ENCODE assay signal across 1 cellular context in the genomic region with DNA sequence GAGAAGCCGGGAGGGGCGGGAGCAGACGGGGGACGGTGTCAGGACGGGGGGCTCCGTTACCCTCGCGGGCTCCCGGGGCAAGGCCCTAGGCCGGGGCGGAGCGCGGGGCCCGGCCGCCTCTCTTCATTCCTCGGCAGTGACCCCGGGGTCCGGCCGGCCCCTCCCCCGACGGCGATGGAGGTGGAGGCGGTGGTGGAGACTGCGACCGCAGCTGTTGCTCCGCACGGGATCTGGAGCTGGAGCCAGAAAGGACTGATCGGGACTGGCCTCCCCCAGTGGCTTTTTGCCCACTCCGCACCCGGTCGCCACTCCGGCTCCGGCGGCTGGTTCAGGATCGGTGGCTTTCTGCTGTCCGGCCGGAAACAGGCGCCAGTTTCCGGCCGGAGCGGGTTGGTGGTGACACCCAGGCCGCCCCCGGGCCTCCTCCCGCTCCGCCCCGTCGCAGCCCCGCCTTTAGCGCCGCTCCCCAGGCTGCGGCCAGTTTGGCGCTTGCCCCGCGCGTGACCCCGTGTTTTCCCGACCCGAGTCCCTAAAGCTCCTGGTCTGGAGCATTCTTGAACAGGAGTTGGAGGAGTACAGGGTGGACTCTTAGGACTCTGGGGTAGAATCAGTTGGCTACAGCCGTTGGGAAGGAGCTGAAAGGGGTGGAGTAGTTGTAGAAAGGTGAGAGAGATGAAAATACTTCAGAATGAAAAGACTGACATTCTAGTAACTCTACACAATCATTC.
TF ChIP-seq lines count a peak whose summit lies in the region.

TSS of gene OTUD7B (minus strand) at position 339 of the 728 bp plus-strand sequence. CDS start 33,216 bp downstream, outside the sequence.

TF ChIP-seq in K562, 482 proteins besides CTCF, POLR2A, EP300 and RAD21 (continued from another document and continues in another):
- TF ChIP-seq CHAMP1 (IDR thresholded peaks at IDR 0.05) (0 out of 2 replicates have a peak, but pooled peaks have one; percentile 12), NFIX (CRISPR knock-in tag; IDR thresholded peaks at IDR 0.05; ENCODE audit: low read depth) (no peak), XRCC5 (IDR thresholded peaks at IDR 0.05; ENCODE audit: low read depth, low read length) (peak; percentile 93), MCM5 (IDR thresholded peaks at IDR 0.05; ENCODE audit: low read depth) (no peak), POLR2AphosphoS5 (IDR thresholded peaks at IDR 0.05; ENCODE audit: control insufficient read depth, insufficient read depth, low read depth, low read length) (peak; percentile 75; the same call in 1 of the 2 replicates), MBD2 (IDR thresholded peaks at IDR 0.05; ENCODE audit: borderline replicate concordance, low read depth) (no peak; the same call in 1 of the 2 replicates), ZNF766 (CRISPR knock-in tag; conservative IDR thresholded peaks at IDR 0.05) (0 out of 2 replicates have a peak, but pooled peaks have one; percentile 22), LCOR (CRISPR knock-in tag; IDR thresholded peaks at IDR 0.05) (peak; percentile 75), FOXK2 (conservative IDR thresholded peaks at IDR 0.05 in 1 of 2, IDR thresholded peaks at IDR 0.05 in 1 of 2; ENCODE audit: low read depth in 2 of 2) (peak; percentile 25 to 78; a peak in 2 of 4 replicates), CREM (IDR thresholded peaks at IDR 0.05; ENCODE audit: low read depth) (peak; percentile 50), SIN3B (IDR thresholded peaks at IDR 0.05; ENCODE audit: low read depth) (peak; percentile 76; the same call in 1 of the 2 replicates), ARID2 (IDR thresholded peaks at IDR 0.05) (no peak), ATF3 (IDR thresholded peaks at IDR 0.05) (no peak), ATF3 (CRISPR knock-in tag; conservative IDR thresholded peaks at IDR 0.05) (no peak), YY1 (IDR thresholded peaks at IDR 0.05; ENCODE audit: borderline replicate concordance in 1 of 3, control insufficient read depth in 1 of 3, extremely low read depth in 1 of 3, insufficient read depth in 3 of 3, insufficient read length in 1 of 3, insufficient replicate concordance in 2 of 3, low read depth in 1 of 3, low read length in 2 of 3) (peak in 2 of 3 experiments; percentile 78 to 83), ZNF175 (CRISPR knock-in tag; IDR thresholded peaks at IDR 0.05; ENCODE audit: low read depth) (no peak), PHB (CRISPR knock-in tag; IDR thresholded peaks at IDR 0.05) (no peak), SAFB2 (IDR thresholded peaks at IDR 0.05; ENCODE audit: borderline replicate concordance, low read depth, low read length, severe bottlenecking) (no peak), HNRNPLL (IDR thresholded peaks at IDR 0.05; ENCODE audit: low read depth, low read length, poor library complexity, severe bottlenecking) (peak; percentile 65), SP1 (CRISPR knock-in tag; IDR thresholded peaks at IDR 0.05) (peak; percentile 78), SRSF9 (IDR thresholded peaks at IDR 0.05; ENCODE audit: borderline replicate concordance, low read depth, low read length) (no peak), PCBP2 (IDR thresholded peaks at IDR 0.05; ENCODE audit: low read depth, low read length, poor library complexity, severe bottlenecking) (no peak), NR1H2 (CRISPR knock-in tag; IDR thresholded peaks at IDR 0.05) (peak; percentile 71; the same call in 1 of the 2 replicates), SETDB1 (IDR thresholded peaks at IDR 0.05; ENCODE audit: low read length) (no peak), MCM3 (IDR thresholded peaks at IDR 0.05) (no peak), SOX6 (IDR thresholded peaks at IDR 0.05) (peak; percentile 70; the same call in 1 of the 2 replicates), PHF21A (IDR thresholded peaks at IDR 0.05; ENCODE audit: borderline replicate concordance, low read depth) (peak; percentile 20; the same call in 1 of the 2 replicates), POLR2B (IDR thresholded peaks at IDR 0.05; ENCODE audit: low read depth, partially characterized antibody) (peak; percentile 69), E2F1 (CRISPR knock-in tag; IDR thresholded peaks at IDR 0.05) (peak; percentile 80; the same call in 1 of the 2 replicates), DPF2 (IDR thresholded peaks at IDR 0.05) (0 out of 2 replicates have a peak, but pooled peaks have one; percentile 22), FIP1L1 (IDR thresholded peaks at IDR 0.05; ENCODE audit: low read depth, low read length, poor library complexity, severe bottlenecking) (peak; percentile 99), SMARCA4 (IDR thresholded peaks at IDR 0.05) (0 out of 2 replicates have a peak, but pooled peaks have one; percentile 14)
- TF ChIP-seq, protein P1, sequence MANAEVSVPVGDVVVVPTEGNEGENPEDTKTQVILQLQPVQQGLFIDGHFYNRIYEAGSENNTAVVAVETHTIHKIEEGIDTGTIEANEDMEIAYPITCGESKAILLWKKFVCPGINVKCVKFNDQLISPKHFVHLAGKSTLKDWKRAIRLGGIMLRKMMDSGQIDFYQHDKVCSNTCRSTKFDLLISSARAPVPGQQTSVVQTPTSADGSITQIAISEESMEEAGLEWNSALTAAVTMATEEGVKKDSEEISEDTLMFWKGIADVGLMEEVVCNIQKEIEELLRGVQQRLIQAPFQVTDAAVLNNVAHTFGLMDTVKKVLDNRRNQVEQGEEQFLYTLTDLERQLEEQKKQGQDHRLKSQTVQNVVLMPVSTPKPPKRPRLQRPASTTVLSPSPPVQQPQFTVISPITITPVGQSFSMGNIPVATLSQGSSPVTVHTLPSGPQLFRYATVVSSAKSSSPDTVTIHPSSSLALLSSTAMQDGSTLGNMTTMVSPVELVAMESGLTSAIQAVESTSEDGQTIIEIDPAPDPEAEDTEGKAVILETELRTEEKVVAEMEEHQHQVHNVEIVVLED (CRISPR knock-in tag; IDR thresholded peaks at IDR 0.05) = peak; percentile 65
- TF ChIP-seq, protein P2, sequence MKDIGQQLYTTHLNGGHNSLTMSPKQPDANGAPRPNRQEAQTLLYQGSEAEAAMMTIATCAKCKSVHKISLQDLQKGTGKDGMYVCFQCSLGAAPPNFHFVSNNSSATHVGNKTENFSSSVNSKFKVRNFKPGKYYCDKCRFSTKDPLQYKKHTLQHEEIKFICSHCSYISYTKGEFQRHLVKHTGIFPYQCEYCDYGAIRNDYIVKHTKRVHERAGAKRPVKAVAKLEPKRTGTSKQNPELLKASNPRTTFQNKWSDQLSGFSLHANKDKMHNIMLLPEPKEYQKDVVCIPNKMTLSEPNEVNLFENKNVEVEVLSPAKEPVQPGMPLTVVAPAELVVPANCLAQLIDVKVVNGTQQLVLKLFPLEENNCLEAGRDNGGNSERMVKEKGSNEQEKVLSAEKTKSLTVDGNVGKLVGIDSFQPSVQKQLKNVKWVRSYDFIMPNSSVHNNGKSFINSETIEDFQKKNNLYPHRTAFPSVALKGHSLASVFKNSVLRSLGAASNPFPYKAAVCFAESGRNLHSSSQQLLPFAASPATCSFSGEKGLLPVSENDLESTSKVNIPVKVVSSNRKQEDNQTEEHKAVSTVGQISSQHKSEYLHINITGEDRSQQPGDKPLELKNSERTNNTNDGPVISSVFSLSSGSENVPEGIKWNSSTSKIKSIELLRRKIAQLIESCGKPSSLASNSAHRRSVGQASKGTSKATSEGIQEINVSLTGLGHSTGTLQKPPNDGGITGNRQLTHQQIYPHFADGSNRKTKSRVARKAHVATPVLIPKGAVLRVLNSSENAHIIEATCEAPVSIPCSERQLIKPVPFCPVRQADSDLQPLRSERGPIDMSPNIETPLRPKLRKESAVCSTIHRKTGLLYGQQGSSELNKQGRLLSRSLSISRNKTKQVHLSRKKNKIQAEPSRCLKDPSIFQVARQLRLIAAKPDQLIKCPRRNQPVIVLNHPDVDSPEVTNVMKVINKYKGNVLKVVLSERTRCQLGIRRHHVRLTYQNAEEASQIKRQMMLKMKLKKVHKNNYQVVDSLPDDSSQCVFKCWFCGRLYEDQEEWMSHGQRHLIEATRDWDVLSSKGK (CRISPR knock-in tag; IDR thresholded peaks at IDR 0.05) = no peak
- TF ChIP-seq, protein P3, sequence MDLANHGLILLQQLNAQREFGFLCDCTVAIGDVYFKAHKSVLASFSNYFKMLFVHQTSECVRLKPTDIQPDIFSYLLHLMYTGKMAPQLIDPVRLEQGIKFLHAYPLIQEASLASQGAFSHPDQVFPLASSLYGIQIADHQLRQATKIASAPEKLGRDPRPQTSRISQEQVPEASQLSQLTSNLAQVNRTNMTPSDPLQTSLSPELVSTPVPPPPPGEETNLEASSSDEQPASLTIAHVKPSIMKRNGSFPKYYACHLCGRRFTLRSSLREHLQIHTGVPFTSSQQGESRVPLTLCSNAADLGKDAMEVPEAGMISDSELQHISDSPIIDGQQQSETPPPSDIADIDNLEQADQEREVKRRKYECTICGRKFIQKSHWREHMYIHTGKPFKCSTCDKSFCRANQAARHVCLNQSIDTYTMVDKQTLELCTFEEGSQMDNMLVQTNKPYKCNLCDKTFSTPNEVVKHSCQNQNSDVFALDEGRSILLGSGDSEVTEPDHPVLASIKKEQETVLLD (IDR thresholded peaks at IDR 0.05) = 0 out of 2 replicates have a peak, but pooled peaks have one; percentile 21
- TF ChIP-seq, protein P4, sequence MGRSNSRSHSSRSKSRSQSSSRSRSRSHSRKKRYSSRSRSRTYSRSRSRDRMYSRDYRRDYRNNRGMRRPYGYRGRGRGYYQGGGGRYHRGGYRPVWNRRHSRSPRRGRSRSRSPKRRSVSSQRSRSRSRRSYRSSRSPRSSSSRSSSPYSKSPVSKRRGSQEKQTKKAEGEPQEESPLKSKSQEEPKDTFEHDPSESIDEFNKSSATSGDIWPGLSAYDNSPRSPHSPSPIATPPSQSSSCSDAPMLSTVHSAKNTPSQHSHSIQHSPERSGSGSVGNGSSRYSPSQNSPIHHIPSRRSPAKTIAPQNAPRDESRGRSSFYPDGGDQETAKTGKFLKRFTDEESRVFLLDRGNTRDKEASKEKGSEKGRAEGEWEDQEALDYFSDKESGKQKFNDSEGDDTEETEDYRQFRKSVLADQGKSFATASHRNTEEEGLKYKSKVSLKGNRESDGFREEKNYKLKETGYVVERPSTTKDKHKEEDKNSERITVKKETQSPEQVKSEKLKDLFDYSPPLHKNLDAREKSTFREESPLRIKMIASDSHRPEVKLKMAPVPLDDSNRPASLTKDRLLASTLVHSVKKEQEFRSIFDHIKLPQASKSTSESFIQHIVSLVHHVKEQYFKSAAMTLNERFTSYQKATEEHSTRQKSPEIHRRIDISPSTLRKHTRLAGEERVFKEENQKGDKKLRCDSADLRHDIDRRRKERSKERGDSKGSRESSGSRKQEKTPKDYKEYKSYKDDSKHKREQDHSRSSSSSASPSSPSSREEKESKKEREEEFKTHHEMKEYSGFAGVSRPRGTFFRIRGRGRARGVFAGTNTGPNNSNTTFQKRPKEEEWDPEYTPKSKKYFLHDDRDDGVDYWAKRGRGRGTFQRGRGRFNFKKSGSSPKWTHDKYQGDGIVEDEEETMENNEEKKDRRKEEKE (IDR thresholded peaks at IDR 0.05; ENCODE audit: borderline replicate concordance in 1 of 2, control insufficient read depth in 1 of 2, low read depth in 2 of 2, low read length in 1 of 2) = peak in 1 of 2 experiments; percentile 98; a peak in 2 of 4 replicates
- TF ChIP-seq, protein P5, sequence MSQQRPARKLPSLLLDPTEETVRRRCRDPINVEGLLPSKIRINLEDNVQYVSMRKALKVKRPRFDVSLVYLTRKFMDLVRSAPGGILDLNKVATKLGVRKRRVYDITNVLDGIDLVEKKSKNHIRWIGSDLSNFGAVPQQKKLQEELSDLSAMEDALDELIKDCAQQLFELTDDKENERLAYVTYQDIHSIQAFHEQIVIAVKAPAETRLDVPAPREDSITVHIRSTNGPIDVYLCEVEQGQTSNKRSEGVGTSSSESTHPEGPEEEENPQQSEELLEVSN (IDR thresholded peaks at IDR 0.05; ENCODE audit: borderline replicate concordance in 1 of 2, extremely low read depth in 1 of 2, insufficient read depth in 1 of 2, insufficient read length in 1 of 2, low read depth in 1 of 2, low read length in 1 of 2, poor library complexity in 1 of 2, severe bottlenecking in 1 of 2) = peak; percentile 46 to 47
- TF ChIP-seq, protein P6, sequence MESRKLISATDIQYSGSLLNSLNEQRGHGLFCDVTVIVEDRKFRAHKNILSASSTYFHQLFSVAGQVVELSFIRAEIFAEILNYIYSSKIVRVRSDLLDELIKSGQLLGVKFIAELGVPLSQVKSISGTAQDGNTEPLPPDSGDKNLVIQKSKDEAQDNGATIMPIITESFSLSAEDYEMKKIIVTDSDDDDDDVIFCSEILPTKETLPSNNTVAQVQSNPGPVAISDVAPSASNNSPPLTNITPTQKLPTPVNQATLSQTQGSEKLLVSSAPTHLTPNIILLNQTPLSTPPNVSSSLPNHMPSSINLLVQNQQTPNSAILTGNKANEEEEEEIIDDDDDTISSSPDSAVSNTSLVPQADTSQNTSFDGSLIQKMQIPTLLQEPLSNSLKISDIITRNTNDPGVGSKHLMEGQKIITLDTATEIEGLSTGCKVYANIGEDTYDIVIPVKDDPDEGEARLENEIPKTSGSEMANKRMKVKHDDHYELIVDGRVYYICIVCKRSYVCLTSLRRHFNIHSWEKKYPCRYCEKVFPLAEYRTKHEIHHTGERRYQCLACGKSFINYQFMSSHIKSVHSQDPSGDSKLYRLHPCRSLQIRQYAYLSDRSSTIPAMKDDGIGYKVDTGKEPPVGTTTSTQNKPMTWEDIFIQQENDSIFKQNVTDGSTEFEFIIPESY (CRISPR knock-in tag; IDR thresholded peaks at IDR 0.05) = peak; percentile 38; the same call in 1 of the 2 replicates
